Comparison of ENCODE assay signal across 8 cellular contexts in genomic region chr11:24496728-24497396, GRCh38. TPM values are rescaled to one million over a fixed set of nuclear protein-coding genes. Genes with fewer than 3 reads are reported as not detected.
DNase-seq lines count a peak whose midpoint lies in the region; ATAC-seq, FAIRE-seq and TF ChIP-seq lines count a peak whose summit lies in the region.

LUZP2 (plus strand) TSS chr11:24497053.

- H3K9ac ChIP-seq in astrocyte (ENCODE audit: low read length) (peak within 1 kb of the TSS; percentile 62), iPS-18a (ENCODE audit: low read length) (peak within 1 kb of the TSS; percentile 49), MM.1S (ENCODE audit: low read length) (no peak within 1 kb of the TSS)

- H3K27me3 Mint-ChIP-seq in astrocyte (ENCODE audit: low read depth, unreplicated experiment), result peaks cover 4% of the 10 kb centered on the region
- no peaks in the 10 kb centered on the region; the same call in 1 of the 2 replicates for H3K27me3 Mint-ChIP-seq in HFFc6 (ENCODE audit: insufficient read depth)

- peak; percentile 19 for DNase-seq in LHCN-M2 (ENCODE audit: low read depth)
- peak; percentile 35 for DNase-seq in astrocyte (ENCODE audit: low read depth)
- no peak for DNase-seq in MM.1S
- no peak for DNase-seq in HFFc6

- H3K27ac Mint-ChIP-seq in astrocyte (ENCODE audit: unreplicated experiment) (peak within 1 kb of the TSS; percentile 8), HFFc6 (no peak within 1 kb of the TSS)

- no peaks in the 10 kb centered on the region for H3K79me2 ChIP-seq in astrocyte (ENCODE audit: insufficient read depth, low read length)
- no peaks in the 10 kb centered on the region for H3K79me2 ChIP-seq in MM.1S (ENCODE audit: low read length)

- H3K36me3 ChIP-seq in astrocyte (ENCODE audit: insufficient read depth, low read length), result no peaks in the 10 kb centered on the region
- no peaks in the 10 kb centered on the region for H3K36me3 ChIP-seq in iPS-18a (ENCODE audit: control insufficient read depth, low read depth, low read length)
- H3K36me3 ChIP-seq in MM.1S (replicated peaks; ENCODE audit: insufficient read depth, low read length), result no peaks in the 10 kb centered on the region

- FAIRE-seq in astrocyte (lab: Jason Lieb, UNC), result no peak

- H3K9me2 ChIP-seq in MM.1S (replicated peaks; ENCODE audit: insufficient read depth, low read length), result no peaks in the 10 kb centered on the region

- no peak for TF ChIP-seq CTCF in astrocyte (IDR thresholded peaks at IDR 0.05; ENCODE audit: insufficient read depth, low read depth, low read length)
- no peak for TF ChIP-seq CTCF in MM.1S (IDR thresholded peaks at IDR 0.05; ENCODE audit: low read length)
- TF ChIP-seq CTCF in HFFc6 (IDR thresholded peaks at IDR 0.05), result no peak

- peak within 1 kb of the TSS; percentile 84 for H2AFZ ChIP-seq in astrocyte (ENCODE audit: low read depth, low read length)
- H2AFZ ChIP-seq in MM.1S (ENCODE audit: low read length), result no peak within 1 kb of the TSS

- H3K4me3 ChIP-seq in astrocyte (ENCODE audit: insufficient read depth, low read depth, low read length) (peak within 1 kb of the TSS; percentile 74), iPS-18a (ENCODE audit: low read length) (peak within 1 kb of the TSS; percentile 77), skin epidermis (peak within 1 kb of the TSS; percentile 2 to 44 (median 19)), MM.1S (ENCODE audit: low read length) (no peak within 1 kb of the TSS)

- H3F3A ChIP-seq in MM.1S (ENCODE audit: insufficient read depth, low read length), result no peaks in the 10 kb centered on the region

- no peak for ATAC-seq in HG03378 (IDR thresholded peaks at IDR 0.05; ENCODE audit: unreplicated experiment)
- no peak for ATAC-seq in GM18502 (IDR thresholded peaks at IDR 0.05; ENCODE audit: poor library complexity, unreplicated experiment)

- H3K4me3 Mint-ChIP-seq in astrocyte (ENCODE audit: unreplicated experiment) (peak within 1 kb of the TSS; percentile 84), HFFc6 (no peak within 1 kb of the TSS)

- H3K27me3 ChIP-seq in astrocyte (ENCODE audit: insufficient read depth, low read length) (peaks cover 3% of the 10 kb centered on the region), iPS-18a (ENCODE audit: control insufficient read depth, insufficient read depth, low read length) (peaks cover 40% of the 10 kb centered on the region), MM.1S (replicated peaks; ENCODE audit: insufficient read depth, low read length) (no peaks in the 10 kb centered on the region)

- H3K9me3 ChIP-seq in astrocyte (ENCODE audit: insufficient read depth, low read depth, low read length) (no peaks in the 10 kb centered on the region), iPS-18a (ENCODE audit: control insufficient read depth, low read depth, low read length) (no peaks in the 10 kb centered on the region), MM.1S (replicated peaks; ENCODE audit: insufficient read depth, low read length) (no peaks in the 10 kb centered on the region)

- no peaks in the 10 kb centered on the region for H3K4me1 ChIP-seq in astrocyte (ENCODE audit: insufficient read depth, low read length)
- H3K4me1 ChIP-seq in iPS-18a (ENCODE audit: control insufficient read depth, low read depth, low read length), result no peaks in the 10 kb centered on the region
- no peaks in the 10 kb centered on the region for H3K4me1 ChIP-seq in MM.1S (ENCODE audit: low read length)

- H3K9me3 Mint-ChIP-seq in astrocyte (ENCODE audit: unreplicated experiment) (no peaks in the 10 kb centered on the region), HFFc6 (peaks cover 9% of the 10 kb centered on the region)

- peak within 1 kb of the TSS; percentile 91 for H3K4me2 ChIP-seq in astrocyte (ENCODE audit: low read length)
- H3K4me2 ChIP-seq in MM.1S (ENCODE audit: low read depth, low read length), result no peak within 1 kb of the TSS

- H3K36me3 Mint-ChIP-seq in astrocyte (ENCODE audit: low read depth, unreplicated experiment) (no peaks in the 10 kb centered on the region), HFFc6 (ENCODE audit: low read depth) (no peaks in the 10 kb centered on the region)

- H3K4me1 Mint-ChIP-seq in astrocyte (ENCODE audit: low read depth, unreplicated experiment) (no peaks in the 10 kb centered on the region), HFFc6 (ENCODE audit: low read depth) (no peaks in the 10 kb centered on the region)

- H3K27ac ChIP-seq in astrocyte (ENCODE audit: low read depth, low read length) (no peak within 1 kb of the TSS), iPS-18a (ENCODE audit: low read length) (no peak within 1 kb of the TSS), skin epidermis (no peak within 1 kb of the TSS), MM.1S (ENCODE audit: low read length) (no peak within 1 kb of the TSS)

- no peaks in the 10 kb centered on the region for H4K20me1 ChIP-seq in astrocyte (ENCODE audit: insufficient read depth, low read length)
- H4K20me1 ChIP-seq in MM.1S (ENCODE audit: insufficient read depth, low read length), result no peaks in the 10 kb centered on the region

RNA-seq across cellular contexts. Expression of gene LUZP2, which starts in this region (rescaled TPM):
- total RNA-seq in LHCN-M2 (2014; rRNA removed) (not detected in 2 replicates), astrocyte (1.8 and 2.3 TPM in 2 replicates)
- polyA plus RNA-seq in LHCN-M2 (2012), result not detected
- not detected for total RNA-seq in HFFc6 (2021; fragmentation: NEBNext Ultra II Directional; extraction: Animal tissue kit (Norgen Biotek cat#: 25700))

Comparison
In these comparisons a context has a peak if more than half of its experiments do, and no peak if none do; other contexts are left out.
1. Peak in DNase-seq in LHCN-M2; RNA of the gene not detected or under 1 TPM.